In the genomic region with DNA sequence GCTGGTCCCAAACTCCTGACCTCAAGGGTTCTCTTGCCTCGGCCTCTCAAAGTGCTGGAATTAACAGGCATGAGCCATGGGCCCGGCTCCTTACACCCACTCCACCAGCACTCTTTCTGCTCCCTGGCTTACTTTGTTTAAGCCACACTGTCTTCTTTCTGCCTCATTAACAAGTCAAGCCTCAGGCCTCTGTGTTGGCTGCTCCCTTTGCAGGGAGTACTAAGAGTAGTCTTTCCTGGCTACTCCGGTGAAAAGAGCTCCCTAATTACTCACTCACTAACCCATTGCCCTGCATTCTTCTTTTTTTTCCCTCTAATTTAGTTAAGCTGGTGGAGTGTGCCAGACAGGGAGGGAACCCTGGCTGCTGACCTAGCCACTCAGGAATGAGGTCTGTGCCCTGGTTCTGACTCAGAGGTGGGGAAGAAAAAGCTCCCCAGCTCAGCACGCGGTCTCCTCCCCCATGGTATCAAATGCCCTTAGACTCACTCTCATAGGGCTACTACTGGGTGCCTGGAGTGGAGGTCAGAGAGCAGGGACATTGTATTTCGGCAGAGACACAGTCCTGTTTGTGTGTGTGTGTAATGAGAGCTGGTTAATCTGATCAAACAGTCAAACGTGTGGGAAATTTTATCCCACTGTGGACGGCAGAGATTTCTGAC, we compare ENCODE assay signal across 8 cellular contexts. TPM values are rescaled to one million over a fixed set of nuclear protein-coding genes. Genes with fewer than 3 reads are reported as not detected.
DNase-seq lines count a peak whose midpoint lies in the region; ATAC-seq and TF ChIP-seq lines count a peak whose summit lies in the region.

No MANE protein-coding gene starts in this region.

- TF ChIP-seq CTCF in AG04449 (IDR thresholded peaks at IDR 0.05; ENCODE audit: insufficient read depth, low read length, missing control alignments) (no peak), gastrocnemius medialis (IDR thresholded peaks at IDR 0.05 in 4 of 5, conservative IDR thresholded peaks at IDR 0.05 in 1 of 5) (no peak)
- TF ChIP-seq CTCF in activated CD8-positive, alpha-beta T cell treated with anti-CD3 and anti-CD28 coated beads for 36 hours (IDR thresholded peaks at IDR 0.05), result no peak

- H3K4me1 ChIP-seq in gastrocnemius medialis, result peaks cover 8 to 9% of the 10 kb centered on the region in 2 donors

- H3K4me3 Mint-ChIP-seq in activated CD8-positive, alpha-beta T cell treated with anti-CD3 and anti-CD28 coated beads for 36 hours, result no peak overlapping the region

- H3K9me3 Mint-ChIP-seq in activated CD8-positive, alpha-beta T cell treated with anti-CD3 and anti-CD28 coated beads for 36 hours, result no peaks in the 10 kb centered on the region

- in situ Hi-C loops in gastrocnemius medialis (cut with MboI; ENCODE audit: low sequenced_read_pairs in 4 of 4) (no loop called here), G401 (cut with HindIII; ENCODE audit: low sequenced_read_pairs) (no loop called here)

- H3K27ac ChIP-seq in gastrocnemius medialis, result peak overlapping the region; percentile 76 to 86 (median 84)

- H3K4me3 ChIP-seq in AG04449 (ENCODE audit: low read depth, low read length) (no peak overlapping the region), gastrocnemius medialis (no peak overlapping the region)

- no peaks in the 10 kb centered on the region for H3K27me3 ChIP-seq in gastrocnemius medialis

- no peak for ATAC-seq in activated CD8-positive, alpha-beta T cell treated with anti-CD3 and anti-CD28 coated beads for 36 hours
- ATAC-seq in left ventricle myocardium superior (peak; percentile 92), gastrocnemius medialis (peak; percentile 97 to 98), GM19452 (IDR thresholded peaks at IDR 0.05; ENCODE audit: unreplicated experiment) (no peak), GM18520 (IDR thresholded peaks at IDR 0.05; ENCODE audit: unreplicated experiment) (no peak)

- intact Hi-C loops in activated CD8-positive, alpha-beta T cell treated with anti-CD3 and anti-CD28 coated beads for 36 hours (cut with micrococcal nuclease), result no loop called here
- intact Hi-C loops in left ventricle myocardium superior (cut with micrococcal nuclease) (no loop called here), gastrocnemius medialis (cut with DNase I; ENCODE audit: low total_unique reads) (no loop called here)

- CTCF ChIA-PET in AG04449 (lab: Yijun Ruan, JAX), result interaction anchor here (0.8 to 1.3 kb wide), 7 partner anchors 9 to 449 kb away, joined by 3 to 6 read pairs (median 4); no protein-coding TSS in a partner anchor
- CTCF ChIA-PET in activated CD8-positive, alpha-beta T cell treated with anti-CD3 and anti-CD28 coated beads for 36 hours (lab: Charles Lee), result interaction anchor here (0.6 to 1.5 kb wide), 6 partner anchors 9 to 600 kb away, joined by 3 to 4 read pairs (median 3); a partner anchor contains a TSS

- peak overlapping the region; percentile 2 for H3K27ac Mint-ChIP-seq in activated CD8-positive, alpha-beta T cell treated with anti-CD3 and anti-CD28 coated beads for 36 hours

- H3K4me1 Mint-ChIP-seq in activated CD8-positive, alpha-beta T cell treated with anti-CD3 and anti-CD28 coated beads for 36 hours (ENCODE audit: low read depth), result peaks cover 53% of the 10 kb centered on the region

- DNase-seq in AG04449 (ENCODE audit: low read depth, low spot score) (peak; percentile 83), HS-5 (ENCODE audit: low read depth) (peak; percentile 95), left ventricle myocardium superior (no peak), gastrocnemius medialis (peak; percentile 81 to 88), G401 (ENCODE audit: low spot score) (no peak)
- no peak for DNase-seq in activated CD8-positive, alpha-beta T cell treated with anti-CD3 and anti-CD28 coated beads for 36 hours

- no peaks in the 10 kb centered on the region for H3K9me3 ChIP-seq in gastrocnemius medialis

- peaks cover 50% of the 10 kb centered on the region for H3K36me3 Mint-ChIP-seq in activated CD8-positive, alpha-beta T cell treated with anti-CD3 and anti-CD28 coated beads for 36 hours (ENCODE audit: low read depth)

- no peaks in the 10 kb centered on the region for H3K27me3 Mint-ChIP-seq in activated CD8-positive, alpha-beta T cell treated with anti-CD3 and anti-CD28 coated beads for 36 hours

- peak in 1 of 2 donors; percentile 29 for TF ChIP-seq POLR2A in gastrocnemius medialis (IDR thresholded peaks at IDR 0.05)

- no peaks in the 10 kb centered on the region for H3K36me3 ChIP-seq in gastrocnemius medialis

- POLR2A ChIA-PET in AG04449 (lab: Yijun Ruan, JAX), result interaction anchor here (0.6 to 1.3 kb wide), 6 partner anchors 11 to 288 kb away, joined by 3 to 6 read pairs (median 4); a partner anchor contains a TSS
- POLR2A ChIA-PET in activated CD8-positive, alpha-beta T cell treated with anti-CD3 and anti-CD28 coated beads for 36 hours (lab: Charles Lee), result interaction anchor here (0.8 to 4.6 kb wide), 2 partner anchors 19 to 126 kb away, joined by 3 to 30 read pairs; a partner anchor contains a TSS

RNA-seq across cellular contexts. Expression of a gene that starts 19.8 kb away (rescaled TPM):
- 10 to 100 TPM; 18.0 to 22.3 TPM for total RNA-seq in activated CD8-positive, alpha-beta T cell treated with anti-CD3 and anti-CD28 coated beads for 36 hours
- 0.77 TPM for total RNA-seq in left ventricle myocardium superior
- under 1 TPM; 0.24 to 0.51 (median 0.37) TPM for total RNA-seq in gastrocnemius medialis
- 5.8 and 18.1 TPM in 2 replicates for total RNA-seq in G401 (2014; rRNA removed; shearing (Covaris generic))

RNA-seq across cellular contexts. Expression of a gene that starts 24.9 kb away (rescaled TPM):
- under 1 TPM in 1 of 2 experiments, not detected in 1; 0.29 TPM for total RNA-seq in activated CD8-positive, alpha-beta T cell treated with anti-CD3 and anti-CD28 coated beads for 36 hours
- total RNA-seq in left ventricle myocardium superior, result not detected
- not detected for total RNA-seq in gastrocnemius medialis
- total RNA-seq in G401 (2014; rRNA removed; shearing (Covaris generic)), result not detected in 2 replicates

RNA-seq across cellular contexts. Expression of a gene that starts 47.5 kb away (rescaled TPM):
- total RNA-seq in activated CD8-positive, alpha-beta T cell treated with anti-CD3 and anti-CD28 coated beads for 36 hours, result 10 to 100 TPM; 39.5 to 41.7 TPM
- total RNA-seq in left ventricle myocardium superior (1.7 TPM), gastrocnemius medialis (1 to 10 TPM in 3 of 4 donors, under 1 TPM in 1; 0.87 to 1.3 (median 1.2) TPM)
- total RNA-seq in G401 (2014; rRNA removed; shearing (Covaris generic)), result not detected in 2 replicates

RNA-seq across cellular contexts. Expression of a gene that starts 53.2 kb away (rescaled TPM):
- 1 to 10 TPM; 1.1 to 2.7 TPM for total RNA-seq in activated CD8-positive, alpha-beta T cell treated with anti-CD3 and anti-CD28 coated beads for 36 hours
- total RNA-seq in left ventricle myocardium superior (0.32 TPM), gastrocnemius medialis (under 1 TPM in 1 of 4 donors, not detected in 3; 0.05 TPM)
- 1.4 and 2.2 TPM in 2 replicates for total RNA-seq in G401 (2014; rRNA removed; shearing (Covaris generic))

Comparison
In these comparisons a context has a peak if more than half of its experiments do, and no peak if none do; other contexts are left out.
1. DNase-seq: peak in AG04449 (single experiment), HS-5 (single experiment) and gastrocnemius medialis (2 of 2); none in activated CD8-positive, alpha-beta T cell treated with anti-CD3 and anti-CD28 coated beads for 36 hours (single experiment), left ventricle myocardium superior (single experiment) and G401 (single experiment).
2. ATAC-seq: peak in left ventricle myocardium superior (single experiment) and gastrocnemius medialis (2 of 2); none in activated CD8-positive, alpha-beta T cell treated with anti-CD3 and anti-CD28 coated beads for 36 hours (single experiment), GM19452 (single experiment) and GM18520 (single experiment).
3. RNA of a gene that starts 47.5 kb away (total RNA-seq): 39.5 to 41.7 TPM in activated CD8-positive, alpha-beta T cell treated with anti-CD3 and anti-CD28 coated beads for 36 hours; 1.7 TPM in left ventricle myocardium superior (single experiment), 0.87 to 1.3 TPM in gastrocnemius medialis and not detected in G401; every median in the first group is over 10 times any median in the second.